ENCODE assay signal across 9 cellular contexts in genomic region chr10:71746344-71747037, GRCh38. TPM values are rescaled to one million over a fixed set of nuclear protein-coding genes. Genes with fewer than 3 reads are reported as not detected.
A peak's percentile ranks its signal among the peaks of the same experiment; 100 is the strongest.
DNase-seq lines count a peak whose midpoint lies in the region; ATAC-seq, FAIRE-seq and TF ChIP-seq lines count a peak whose summit lies in the region.
"Had no signal": no experiment of that assay in that cellular context is flagged by ENCODE, and none has a peak within 500 bp of the region (broad histone marks: within the 10 kb centered on the region; RNA-seq: fewer than 3 reads in every experiment).

No MANE protein-coding gene starts in this region.

- H3K9ac ChIP-seq in DND-41 (ENCODE audit: low read depth, low read length) (no peak overlapping the region), endothelial cell of umbilical vein (replicated peaks; ENCODE audit: extremely low read depth, insufficient read depth, low read length) (no peak overlapping the region), trophoblast cell (ENCODE audit: low read length) (no peak overlapping the region)

- no peak overlapping the region for H4K8ac ChIP-seq in trophoblast cell (ENCODE audit: low read depth, low read length)

- no peak overlapping the region for H3K18ac ChIP-seq in trophoblast cell (ENCODE audit: low read length)

- dilution Hi-C loops in endothelial cell of umbilical vein (cut with MboI; ENCODE audit: extremely low pct_ligation_motif_present, low sequenced_read_pairs) = no loop called here

- no peaks in the 10 kb centered on the region for H4K20me1 ChIP-seq in DND-41 (ENCODE audit: insufficient read depth, low read length)
- no peaks in the 10 kb centered on the region for H4K20me1 ChIP-seq in endothelial cell of umbilical vein (replicated peaks; ENCODE audit: control insufficient read depth, extremely low read depth, insufficient read depth, low read length)

- no peak overlapping the region for H3K4me2 ChIP-seq in DND-41 (ENCODE audit: insufficient read depth, low read length)
- no peak overlapping the region for H3K4me2 ChIP-seq in endothelial cell of umbilical vein (ENCODE audit: insufficient read depth, low read length)
- no peak overlapping the region for H3K4me2 ChIP-seq in trophoblast cell (ENCODE audit: low read length)

- no peak overlapping the region for H3K23ac ChIP-seq in trophoblast cell (ENCODE audit: low read length)

- DNase-seq in DND-41 = peak; percentile 30
- DNase-seq in NOMO-1 treated with dmso at 0.1 percent for 144 hours (lab: John Stamatoyannopoulos, UW; ENCODE audit: unreplicated experiment) = peak; percentile 87
- DNase-seq in endothelial cell of umbilical vein (ENCODE audit: low read depth, low spot score) = peak; percentile 16
- no peak for DNase-seq in neural crest cell (ENCODE audit: low read depth, low spot score)
- no peak for DNase-seq in trophoblast cell
- DNase-seq in head of caudate nucleus = no peak
- no peak for DNase-seq in DMS114 treated with DMSO at 0.1 percent for 48 hours (lab: John Stamatoyannopoulos, UW; ENCODE audit: unreplicated experiment)
- DNase-seq: mammary epithelial cell had no signal

- H3K79me1 ChIP-seq in trophoblast cell (ENCODE audit: low read length) = no peaks in the 10 kb centered on the region

- H3K14ac ChIP-seq in trophoblast cell (ENCODE audit: low read length) = no peak overlapping the region

- CTCF ChIA-PET in endothelial cell of umbilical vein (lab: Charles Lee) = interaction anchor here (1.0 kb wide), 1 partner anchor 18 kb away, joined by 3 read pairs; no protein-coding TSS in a partner anchor

- no peak overlapping the region for H2BK12ac ChIP-seq in trophoblast cell (ENCODE audit: low read length)

- H3K4me1 ChIP-seq in DND-41 (ENCODE audit: insufficient read depth, low read length) (peaks cover 74% of the 10 kb centered on the region), endothelial cell of umbilical vein (ENCODE audit: control insufficient read depth, extremely low read depth, insufficient read depth, low read length) (peaks cover 15% of the 10 kb centered on the region), trophoblast cell (ENCODE audit: control insufficient read depth in 1 of 2, insufficient read depth in 2 of 2, low read length in 2 of 2) (peaks cover 6 to 10% of the 10 kb centered on the region in 2 experiments)

- no peaks in the 10 kb centered on the region for H3K27me3 Mint-ChIP-seq in neural crest cell (ENCODE audit: low read depth)

- TF ChIP-seq CTCF in DND-41 (IDR thresholded peaks at IDR 0.05; ENCODE audit: borderline replicate concordance, extremely low read depth, low read length, poor library complexity, severe bottlenecking) (peak; percentile 12), endothelial cell of umbilical vein (IDR thresholded peaks at IDR 0.05; ENCODE audit: extremely low read depth in 1 of 2, insufficient read depth in 1 of 2, low read depth in 1 of 2, low read length in 2 of 2) (no peak), neural crest cell (conservative IDR thresholded peaks at IDR 0.05) (no peak)

- no peak for FAIRE-seq in endothelial cell of umbilical vein (lab: Jason Lieb, UNC)

- intact Hi-C loops in endothelial cell of umbilical vein (cut with micrococcal nuclease) = no loop called here
- intact Hi-C loops in head of caudate nucleus (cut with DNase I) = no loop called here

- no peaks in the 10 kb centered on the region for H3K9me1 ChIP-seq in endothelial cell of umbilical vein (replicated peaks; ENCODE audit: control insufficient read depth, extremely low read depth, insufficient read depth, low read length)

- no peaks in the 10 kb centered on the region for H3K79me2 ChIP-seq in DND-41 (ENCODE audit: insufficient read depth, low read length)
- no peaks in the 10 kb centered on the region for H3K79me2 ChIP-seq in endothelial cell of umbilical vein (ENCODE audit: control insufficient read depth, insufficient read depth, low read length)
- no peaks in the 10 kb centered on the region for H3K79me2 ChIP-seq in trophoblast cell (ENCODE audit: control insufficient read depth, insufficient read depth, low read length, poor library complexity)

- POLR2A ChIA-PET in endothelial cell of umbilical vein (lab: Charles Lee) = no interaction called here

- TF ChIP-seq POLR2A in endothelial cell of umbilical vein (IDR thresholded peaks at IDR 0.05; ENCODE audit: low read depth, low read length) = no peak

- no peak overlapping the region for H4K12ac ChIP-seq in trophoblast cell (ENCODE audit: low read depth, low read length)

- H2AFZ ChIP-seq in DND-41 (ENCODE audit: low read depth, low read length) (no peak overlapping the region), endothelial cell of umbilical vein (ENCODE audit: low read depth, low read length) (no peak overlapping the region), trophoblast cell (ENCODE audit: insufficient read depth, low read length, poor library complexity) (no peak overlapping the region)

- no peak overlapping the region for H4K91ac ChIP-seq in trophoblast cell (ENCODE audit: low read depth, low read length)

- H3K4ac ChIP-seq in trophoblast cell (ENCODE audit: low read depth, low read length) = no peak overlapping the region

- peaks cover 8% of the 10 kb centered on the region; the same call in 1 of the 2 replicates for H3K36me3 ChIP-seq in DND-41 (ENCODE audit: insufficient read depth, low read length)
- no peaks in the 10 kb centered on the region for H3K36me3 ChIP-seq in endothelial cell of umbilical vein (ENCODE audit: control insufficient read depth in 2 of 2, extremely low read depth in 1 of 2, insufficient read depth in 2 of 2, low read length in 2 of 2)
- no peaks in the 10 kb centered on the region for H3K36me3 ChIP-seq in trophoblast cell (ENCODE audit: control insufficient read depth in 1 of 2, insufficient read depth in 2 of 2, low read length in 2 of 2)

- H3K4me3 Mint-ChIP-seq in neural crest cell = no peak overlapping the region

- H3K36me3 Mint-ChIP-seq in neural crest cell (ENCODE audit: low read depth) = no peaks in the 10 kb centered on the region

- H2BK5ac ChIP-seq in trophoblast cell (ENCODE audit: low read depth, low read length, poor library complexity) = no peak overlapping the region

- H3K27me3 ChIP-seq in DND-41 (ENCODE audit: insufficient read depth, low read length, poor library complexity) = no peaks in the 10 kb centered on the region
- no peaks in the 10 kb centered on the region for H3K27me3 ChIP-seq in endothelial cell of umbilical vein (ENCODE audit: control insufficient read depth in 2 of 2, insufficient read depth in 2 of 2, low read length in 2 of 2)
- H3K27me3 ChIP-seq in trophoblast cell (ENCODE audit: insufficient read depth, low read length) = no peaks in the 10 kb centered on the region

- no peak overlapping the region for H2AK5ac ChIP-seq in trophoblast cell (ENCODE audit: low read length)

- H3K4me1 Mint-ChIP-seq in neural crest cell = peaks cover 23% of the 10 kb centered on the region

- no peak for ATAC-seq in DND-41 (ENCODE audit: insufficient read depth, low read depth)
- no peak for ATAC-seq in HG03135 (IDR thresholded peaks at IDR 0.05; ENCODE audit: unreplicated experiment)

- peak overlapping the region; percentile 81 for H3K27ac Mint-ChIP-seq in neural crest cell (ENCODE audit: unreplicated experiment)

- BruUV-seq in endothelial cell of umbilical vein (replicated peaks; lab: Mats Ljungman, UMichigan) = no TSS peak

- H3K9me3 ChIP-seq in DND-41 (ENCODE audit: insufficient read depth, low read length, severe bottlenecking) (no peaks in the 10 kb centered on the region), endothelial cell of umbilical vein (replicated peaks; ENCODE audit: control insufficient read depth, insufficient read depth, low read length) (no peaks in the 10 kb centered on the region), trophoblast cell (ENCODE audit: insufficient read depth, low read depth, low read length) (peaks cover 4% of the 10 kb centered on the region)

- no peak overlapping the region for H3K4me3 ChIP-seq in DND-41 (ENCODE audit: low read depth in 1 of 2, low read length in 2 of 2)
- H3K4me3 ChIP-seq in endothelial cell of umbilical vein (replicated peaks in 1 of 3; ENCODE audit: insufficient read depth in 1 of 3, low read depth in 1 of 3, low read length in 3 of 3) = no peak overlapping the region
- no peak overlapping the region for H3K4me3 ChIP-seq in trophoblast cell (ENCODE audit: low read depth, low read length)

- H2BK120ac ChIP-seq in trophoblast cell (ENCODE audit: insufficient read depth, low read length, poor library complexity) = no peak overlapping the region

- H3K27ac ChIP-seq in DND-41 (ENCODE audit: low read length) = peak overlapping the region; percentile 95
- H3K27ac ChIP-seq in endothelial cell of umbilical vein (ENCODE audit: insufficient read depth, low read depth, low read length) = no peak overlapping the region
- no peak overlapping the region for H3K27ac ChIP-seq in trophoblast cell (ENCODE audit: low read depth, low read length)

- no peaks in the 10 kb centered on the region for H3K9me3 Mint-ChIP-seq in neural crest cell

- WGBS in trophoblast cell (ENCODE audit: extremely low coverage, insufficient coverage, insufficient read length) = no CpG with 5 or more reads among the region's 13 CpGs

TF ChIP-seq in endothelial cell of umbilical vein, 7 proteins besides CTCF, POLR2A, EP300 and RAD21 (continues in another document):
- TF ChIP-seq EZH2 (IDR thresholded peaks at IDR 0.05; ENCODE audit: borderline replicate concordance, low read depth, low read length, severe bottlenecking) = no peak
- no peak for TF ChIP-seq POLR2AphosphoS5 (IDR thresholded peaks at IDR 0.05; ENCODE audit: insufficient read depth, low read depth, low read length)

RNA-seq across cellular contexts. Expression of gene VSIR, which starts 26.8 kb away (rescaled TPM):
- 4.9 and 5.1 TPM in 2 replicates for total RNA-seq in endothelial cell of umbilical vein
- 6.3 and 8.0 TPM in 2 replicates for polyA plus RNA-seq in endothelial cell of umbilical vein
- 4.9 and 5.5 TPM in 2 replicates for polyA plus RNA-seq in endothelial cell of umbilical vein (2011; cell fraction: cytosol; rRNA removed)
- polyA plus RNA-seq in endothelial cell of umbilical vein (2011; cell fraction: nucleus; rRNA removed) = 3.7 and 5.2 TPM in 2 replicates
- polyA plus RNA-seq in endothelial cell of umbilical vein (2012) = 5.5 and 6.3 TPM in 2 replicates
- polyA minus RNA-seq in endothelial cell of umbilical vein = 3.4 and 4.7 TPM in 2 replicates
- 4.0 TPM for polyA minus RNA-seq in endothelial cell of umbilical vein (2011; cell fraction: cytosol; rRNA and poly(A)+ RNA removed)
- 4.3 and 5.4 TPM in 2 replicates for polyA minus RNA-seq in endothelial cell of umbilical vein (2011; cell fraction: nucleus; rRNA and poly(A)+ RNA removed)
- not detected in 2 replicates for total RNA-seq in neural crest cell
- polyA plus RNA-seq in trophoblast cell (2013) = 38.2 and 43.6 TPM in 2 replicates

RNA-seq across cellular contexts. Expression of gene C10orf105, which starts 26.9 kb away (rescaled TPM):
- total RNA-seq in endothelial cell of umbilical vein (not detected in 2 replicates), neural crest cell (0.12 and 0.20 TPM in 2 replicates)
- polyA plus RNA-seq in endothelial cell of umbilical vein = not detected in 2 replicates
- polyA plus RNA-seq in endothelial cell of umbilical vein (2011; cell fraction: cytosol; rRNA removed) = not detected in 2 replicates
- not detected in 2 replicates for polyA plus RNA-seq in endothelial cell of umbilical vein (2011; cell fraction: nucleus; rRNA removed)
- polyA plus RNA-seq in endothelial cell of umbilical vein (2012) = not detected in 2 replicates
- polyA minus RNA-seq in endothelial cell of umbilical vein = not detected in 2 replicates
- not detected for polyA minus RNA-seq in endothelial cell of umbilical vein (2011; cell fraction: cytosol; rRNA and poly(A)+ RNA removed)
- polyA minus RNA-seq in endothelial cell of umbilical vein (2011; cell fraction: nucleus; rRNA and poly(A)+ RNA removed) = not detected in 2 replicates
- 0.01 and 0.03 TPM in 2 replicates for polyA plus RNA-seq in trophoblast cell (2013)
- polyA plus RNA-seq: mammary epithelial cell had no signal

Comparison
In these comparisons a context has a peak if more than half of its experiments do, and no peak if none do; other contexts are left out.
1. DNase-seq: peak in DND-41 (single experiment), NOMO-1 treated with dmso at 0.1 percent for 144 hours (single experiment) and endothelial cell of umbilical vein (single experiment); none in neural crest cell (single experiment), trophoblast cell (0 of 2), head of caudate nucleus (0 of 42) and DMS114 treated with DMSO at 0.1 percent for 48 hours (single experiment).